In genomic region chr4:6940744-6941137, GRCh38 we compare ENCODE assay signal across 11 cellular contexts. TPM values are rescaled to one million over a fixed set of nuclear protein-coding genes. Genes with fewer than 3 reads are reported as not detected.
DNase-seq lines count a peak whose midpoint lies in the region; ATAC-seq and TF ChIP-seq lines count a peak whose summit lies in the region.
"Had no signal": no experiment of that assay in that cellular context is flagged by ENCODE, and none has a peak within 500 bp of the region (broad histone marks: within the 10 kb centered on the region; RNA-seq: fewer than 3 reads in every experiment).

No MANE protein-coding gene starts in this region.

- peaks cover 84% of the 10 kb centered on the region for H3K4me1 Mint-ChIP-seq in activated naive CD4-positive, alpha-beta T cell treated with anti-CD3 and anti-CD28 coated beads, Interleukin-2, amount 50 U/mL, for 24 hours
- H3K4me1 Mint-ChIP-seq in activated naive CD8-positive, alpha-beta T cell treated with anti-CD3 and anti-CD28 coated beads, Interleukin-2, amount 10 ng/mL, durations not matched to agents 7 days and 5 days, result peaks cover 40% of the 10 kb centered on the region
- peaks cover 49% of the 10 kb centered on the region for H3K4me1 Mint-ChIP-seq in memory B cell

- peak overlapping the region; percentile 68 for H3K4me3 Mint-ChIP-seq in activated naive CD4-positive, alpha-beta T cell treated with anti-CD3 and anti-CD28 coated beads, Interleukin-2, amount 50 U/mL, for 24 hours
- peak overlapping the region; percentile 33 for H3K4me3 Mint-ChIP-seq in activated naive CD8-positive, alpha-beta T cell treated with anti-CD3 and anti-CD28 coated beads, Interleukin-2, amount 10 ng/mL, durations not matched to agents 7 days and 5 days
- H3K4me3 Mint-ChIP-seq in memory B cell, result peak overlapping the region; percentile 1

- no peak overlapping the region for H3K4me3 ChIP-seq in upper lobe of left lung

- no peak for ATAC-seq in activated naive CD8-positive, alpha-beta T cell treated with anti-CD3 and anti-CD28 coated beads, Interleukin-2, amount 10 ng/mL, durations not matched to agents 7 days and 5 days (ENCODE audit: low read depth)
- no peak for ATAC-seq in memory B cell (ENCODE audit: low read depth)
- ATAC-seq in upper lobe of left lung (ENCODE audit: low FRiP score in 2 of 2), result no peak
- ATAC-seq in HG03342 (IDR thresholded peaks at IDR 0.05; ENCODE audit: unreplicated experiment), result no peak
- ATAC-seq: right cardiac atrium had no signal

- DNase-seq in activated naive CD4-positive, alpha-beta T cell treated with anti-CD3 and anti-CD28 coated beads, Interleukin-2, amount 50 U/mL, for 16 hours, result no peak
- DNase-seq in activated naive CD8-positive, alpha-beta T cell treated with anti-CD3 and anti-CD28 coated beads, Interleukin-2, amount 10 ng/mL, durations not matched to agents 7 days and 5 days, result no peak
- DNase-seq in memory B cell (ENCODE audit: low spot score in 2 of 2) (no peak), upper lobe of left lung (no peak), NCI-H2227 treated with DMSO at 0.1 percent for 48 hours (lab: John Stamatoyannopoulos, UW) (no peak), islet precursor cell (no peak)
- DNase-seq: activated CD8-positive, alpha-beta memory T cell treated with anti-CD3 and anti-CD28 coated beads, Interleukin-2, amount 50 U/mL, for 48 hours; T-helper 9 cell had no signal

- TF ChIP-seq POLR2A in upper lobe of left lung (IDR thresholded peaks at IDR 0.05), result no peak

- POLR2A ChIA-PET in activated naive CD8-positive, alpha-beta T cell treated with anti-CD3 and anti-CD28 coated beads, Interleukin-2, amount 10 ng/mL, durations not matched to agents 7 days and 5 days (lab: Charles Lee), result interaction anchor here (0.8 kb wide), 1 partner anchor 127 kb away, joined by 3 read pairs; the partner anchor contains the start of gene GRPEL1

- H3K9me3 ChIP-seq in upper lobe of left lung, result no peaks in the 10 kb centered on the region

- no peak for TF ChIP-seq EP300 in upper lobe of left lung (IDR thresholded peaks at IDR 0.05)

- no peaks in the 10 kb centered on the region for H3K27me3 Mint-ChIP-seq in activated naive CD4-positive, alpha-beta T cell treated with anti-CD3 and anti-CD28 coated beads, Interleukin-2, amount 50 U/mL, for 24 hours
- H3K27me3 Mint-ChIP-seq in activated naive CD8-positive, alpha-beta T cell treated with anti-CD3 and anti-CD28 coated beads, Interleukin-2, amount 10 ng/mL, durations not matched to agents 7 days and 5 days, result no peaks in the 10 kb centered on the region
- no peaks in the 10 kb centered on the region for H3K27me3 Mint-ChIP-seq in memory B cell

- TF ChIP-seq CTCF in upper lobe of left lung (IDR thresholded peaks at IDR 0.05), result no peak

- peak overlapping the region; percentile 89 for H3K27ac Mint-ChIP-seq in activated naive CD4-positive, alpha-beta T cell treated with anti-CD3 and anti-CD28 coated beads, Interleukin-2, amount 50 U/mL, for 24 hours
- peak overlapping the region; percentile 76 for H3K27ac Mint-ChIP-seq in activated naive CD8-positive, alpha-beta T cell treated with anti-CD3 and anti-CD28 coated beads, Interleukin-2, amount 10 ng/mL, durations not matched to agents 7 days and 5 days
- peak overlapping the region; percentile 46 for H3K27ac Mint-ChIP-seq in memory B cell

- peak overlapping the region; percentile 63 to 83 (median 78) for H3K27ac ChIP-seq in upper lobe of left lung

- peaks cover 0 to 2% (median 0%) of the 10 kb centered on the region in 4 donors for H3K36me3 ChIP-seq in upper lobe of left lung

- no peaks in the 10 kb centered on the region for H3K9me3 Mint-ChIP-seq in activated naive CD4-positive, alpha-beta T cell treated with anti-CD3 and anti-CD28 coated beads, Interleukin-2, amount 50 U/mL, for 24 hours
- H3K9me3 Mint-ChIP-seq in activated naive CD8-positive, alpha-beta T cell treated with anti-CD3 and anti-CD28 coated beads, Interleukin-2, amount 10 ng/mL, durations not matched to agents 7 days and 5 days, result no peaks in the 10 kb centered on the region
- peaks cover 4% of the 10 kb centered on the region for H3K9me3 Mint-ChIP-seq in memory B cell

- no peaks in the 10 kb centered on the region for H3K27me3 ChIP-seq in upper lobe of left lung

- H3K4me1 ChIP-seq in upper lobe of left lung, result peaks cover 49 to 62% (median 56%) of the 10 kb centered on the region in 4 donors

- 95% methylated on average over 11 of the region's 11 CpGs for WGBS in upper lobe of left lung, 2 donors

- H3K36me3 Mint-ChIP-seq in activated naive CD4-positive, alpha-beta T cell treated with anti-CD3 and anti-CD28 coated beads, Interleukin-2, amount 50 U/mL, for 24 hours, result peaks cover 1% of the 10 kb centered on the region
- peaks cover 12% of the 10 kb centered on the region for H3K36me3 Mint-ChIP-seq in activated naive CD8-positive, alpha-beta T cell treated with anti-CD3 and anti-CD28 coated beads, Interleukin-2, amount 10 ng/mL, durations not matched to agents 7 days and 5 days
- H3K36me3 Mint-ChIP-seq in memory B cell, result peaks cover 12% of the 10 kb centered on the region

RNA-seq across cellular contexts. Expression of gene TBC1D14, which starts 31.1 kb away (rescaled TPM):
- total RNA-seq in activated naive CD8-positive, alpha-beta T cell treated with anti-CD3 and anti-CD28 coated beads, Interleukin-2, amount 10 ng/mL, durations not matched to agents 7 days and 5 days, result 10 to 100 TPM; 44.5 to 52.3 TPM
- total RNA-seq in upper lobe of left lung, result 10 to 100 TPM; 47.7 to 61.8 (median 57.8) TPM

Comparison
In these comparisons a context has a peak if more than half of its experiments do, and no peak if none do; other contexts are left out.
1. H3K4me3 Mint-ChIP-seq: peak in every context shown above with its lines; median percentile 68 in activated naive CD4-positive, alpha-beta T cell treated with anti-CD3 and anti-CD28 coated beads, Interleukin-2, amount 50 U/mL, for 24 hours; 33 in activated naive CD8-positive, alpha-beta T cell treated with anti-CD3 and anti-CD28 coated beads, Interleukin-2, amount 10 ng/mL, durations not matched to agents 7 days and 5 days; 1 in memory B cell.